In the genomic region with DNA sequence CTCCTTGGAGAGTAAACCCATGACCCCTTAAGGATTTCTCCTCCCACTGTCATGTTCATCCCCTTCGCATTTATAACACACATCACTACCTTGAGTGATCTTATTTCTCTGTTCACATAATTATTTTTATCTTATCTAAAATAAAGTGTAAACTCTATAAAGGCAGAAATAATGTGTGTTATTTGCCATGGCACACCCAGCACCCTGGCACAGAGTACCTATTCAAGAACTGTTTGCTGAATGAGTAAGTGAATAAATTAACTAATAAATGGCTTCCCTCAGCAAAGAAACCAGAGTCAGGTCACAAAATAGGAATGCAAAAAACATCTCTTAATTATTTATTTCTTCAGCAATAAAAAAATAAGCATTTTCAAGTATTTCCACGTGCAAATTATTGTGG, we compare ENCODE assay signal across 25 cellular contexts.
"Had no signal": no experiment of that assay in that cellular context is flagged by ENCODE, and none has a peak within 500 bp of the region (broad histone marks: within the 10 kb centered on the region; RNA-seq: fewer than 3 reads in every experiment).

No MANE protein-coding gene starts in this region.

- H3K27me3 ChIP-seq: colonic mucosa, dorsolateral prefrontal cortex, esophagus muscularis mucosa, esophagus squamous epithelium, foreskin keratinocyte, gastrocnemius medialis, gastroesophageal sphincter, heart left ventricle, heart right ventricle had no signal

- H3K4me3 Mint-ChIP-seq: dendritic cell treated with granulocyte-macrophage colony-stimulating factor and Interleukin-4, amounts not matched to agents 40 ng/mL and 50 ng/mL, for 4 days; effector memory CD8-positive, alpha-beta T cell; endodermal cell had no signal

- H3K4me1 ChIP-seq: colonic mucosa, esophagus muscularis mucosa, esophagus squamous epithelium, foreskin keratinocyte, gastrocnemius medialis, gastroesophageal sphincter, heart left ventricle had no signal

- H3K27ac ChIP-seq: colonic mucosa, coronary artery, dorsolateral prefrontal cortex, epithelial cell of prostate, esophagus muscularis mucosa, esophagus squamous epithelium, foreskin keratinocyte, gastrocnemius medialis, gastroesophageal sphincter, heart left ventricle, heart right ventricle had no signal

- H3K9me3 Mint-ChIP-seq: dendritic cell treated with granulocyte-macrophage colony-stimulating factor and Interleukin-4, amounts not matched to agents 40 ng/mL and 50 ng/mL, for 4 days; effector memory CD8-positive, alpha-beta T cell; endodermal cell had no signal

- ATAC-seq: effector memory CD8-positive, alpha-beta T cell; esophagus mucosa; foreskin keratinocyte; gastrocnemius medialis; gastroesophageal sphincter; heart left ventricle; heart right ventricle had no signal

- H3K4me3 ChIP-seq: colonic mucosa, coronary artery, dorsolateral prefrontal cortex, esophagus muscularis mucosa, esophagus squamous epithelium, gastrocnemius medialis, gastroesophageal sphincter, heart left ventricle, heart right ventricle had no signal

- DNase-seq: colonic mucosa; cortex of kidney; dermis blood vessel endothelial cell; dorsolateral prefrontal cortex; effector CD4-positive, alpha-beta T cell; effector CD8-positive, alpha-beta T cell; effector memory CD4-positive, alpha-beta T cell; effector memory CD8-positive, alpha-beta T cell; endodermal cell; erythroblast; esophagus squamous epithelium; foreskin fibroblast; foreskin keratinocyte; foreskin melanocyte; gastrocnemius medialis; glutamatergic neuron; head of caudate nucleus; heart left ventricle; heart right ventricle had no signal

- H3K36me3 ChIP-seq: colonic mucosa, esophagus muscularis mucosa, esophagus squamous epithelium, gastrocnemius medialis, gastroesophageal sphincter, heart left ventricle, heart right ventricle had no signal

- H3K9me3 ChIP-seq: colonic mucosa, esophagus muscularis mucosa, esophagus squamous epithelium, gastrocnemius medialis, gastroesophageal sphincter, heart left ventricle, heart right ventricle had no signal

- H3K27ac Mint-ChIP-seq: dendritic cell treated with granulocyte-macrophage colony-stimulating factor and Interleukin-4, amounts not matched to agents 40 ng/mL and 50 ng/mL, for 4 days; effector memory CD8-positive, alpha-beta T cell; endodermal cell had no signal

- H3K27me3 Mint-ChIP-seq: dendritic cell treated with granulocyte-macrophage colony-stimulating factor and Interleukin-4, amounts not matched to agents 40 ng/mL and 50 ng/mL, for 4 days; effector memory CD8-positive, alpha-beta T cell had no signal
